In the genomic region with DNA sequence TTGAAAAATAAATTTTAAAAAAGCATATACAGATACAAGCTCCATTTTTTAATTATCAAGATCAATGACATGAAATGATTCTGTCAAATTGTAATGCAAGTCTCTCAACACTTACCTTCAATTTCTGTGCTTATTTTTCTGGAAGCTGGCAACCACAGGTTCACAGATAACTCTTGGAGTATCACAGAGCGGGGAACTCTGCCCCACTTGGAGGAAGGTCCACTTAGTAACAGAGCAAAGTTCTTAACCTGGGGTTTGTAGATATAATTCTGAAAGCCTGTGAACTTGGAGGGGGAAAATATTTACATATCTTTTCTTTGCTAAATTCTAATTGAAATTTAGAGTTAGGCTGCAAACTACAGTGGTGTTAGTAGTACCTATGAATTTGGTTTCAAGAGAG, we compare ENCODE assay signal across 12 cellular contexts. TPM values are rescaled to one million over a fixed set of nuclear protein-coding genes. Genes with fewer than 3 reads are reported as not detected.
"Had no signal": no experiment of that assay in that cellular context is flagged by ENCODE, and none has a peak within 500 bp of the region (broad histone marks: within the 10 kb centered on the region; RNA-seq: fewer than 3 reads in every experiment).

No MANE protein-coding gene starts in this region.

- H3K4me1 ChIP-seq: HAP-1 had no signal

- H3K36me3 ChIP-seq: HAP-1 had no signal

- H3K4me3 ChIP-seq: GM23248, GM23338, HAP-1 had no signal

- H3K9me3 ChIP-seq: HAP-1 had no signal

- ATAC-seq: GM23338, HCT116 had no signal

- H3K27ac ChIP-seq: GM23248 had no signal

- DNase-seq: GM23248, GOT3, H7, H9, HCEC 1CT, HFFc6 had no signal

- FAIRE-seq: H1, H54 had no signal

RNA-seq across cellular contexts. Expression of a gene that starts 19.8 kb away (rescaled TPM):
- total RNA-seq: GM23248, H1, H4, H7, H9, HFFc6 had no signal
- polyA plus RNA-seq: GM23248, GM23338 had no signal

RNA-seq across cellular contexts. Expression of a gene that starts 46.6 kb away (rescaled TPM):
- total RNA-seq: GM23248, GM23338, H1, H4, H7, H9, HFFc6 had no signal
- polyA plus RNA-seq: GM23248, GM23338, H1 had no signal
